10 cellular contexts compared by ENCODE assay signal in the genomic region with DNA sequence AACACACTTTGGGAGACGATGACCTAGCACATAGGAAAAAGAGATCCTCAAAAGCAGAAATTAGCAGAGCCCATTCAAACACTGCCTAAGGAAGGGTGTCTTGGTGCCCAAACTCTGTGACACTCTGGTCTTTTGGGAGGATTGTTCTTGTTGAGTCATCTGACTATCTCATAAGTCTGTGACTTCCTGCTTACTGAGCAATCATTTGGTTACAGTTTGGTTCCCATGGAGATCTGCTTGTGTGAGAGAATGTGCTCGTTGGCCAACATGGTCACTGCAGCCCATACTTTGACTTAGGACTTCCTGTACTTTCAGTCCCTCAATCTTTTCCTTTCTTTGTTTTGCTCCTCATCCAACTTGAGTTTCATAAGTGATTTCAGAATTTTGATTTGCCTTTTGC.
DNase-seq lines count a peak whose midpoint lies in the region; ATAC-seq, FAIRE-seq and TF ChIP-seq lines count a peak whose summit lies in the region.
"Had no signal": no experiment of that assay in that cellular context is flagged by ENCODE, and none has a peak within 500 bp of the region (broad histone marks: within the 10 kb centered on the region; RNA-seq: fewer than 3 reads in every experiment).

No MANE protein-coding gene starts in this region.

- WGBS in GM12878 (ENCODE audit: insufficient coverage, insufficient replicate concordance, low lambda C conversion rate, missing lambda C conversion rate) = 18% methylated on average over 2 of the region's 2 CpGs
- WGBS in mesodermal cell (ENCODE audit: insufficient coverage in 2 of 2), 2 experiments = 65% methylated on average over 2 of the region's 2 CpGs; no CpG with 5 or more reads in 1 of the 2 experiments

- RAD21 ChIA-PET in GM12878 (lab: Charles Lee; ENCODE audit: unreplicated experiment) = no interaction called here

- H3K4me3 ChIP-seq in GM12878 (no peak overlapping the region), mesodermal cell (ENCODE audit: extremely low read depth, insufficient read depth, low read length, poor library complexity, severe bottlenecking) (no peak overlapping the region)
- H3K4me3 ChIP-seq: ascending aorta had no signal

- TF ChIP-seq EP300 in GM12878 (IDR thresholded peaks at IDR 0.05; ENCODE audit: borderline replicate concordance in 1 of 2, control insufficient read depth in 1 of 2, low read depth in 2 of 2, low read length in 2 of 2) = no peak

- H3K9me3 ChIP-seq in GM12878 (replicated peaks; ENCODE audit: control insufficient read depth, insufficient read depth, low read length) (no peaks in the 10 kb centered on the region), mesodermal cell (ENCODE audit: control insufficient read depth, low read length) (no peaks in the 10 kb centered on the region)
- H3K9me3 ChIP-seq: ascending aorta had no signal

- H3K27ac ChIP-seq in GM12878 (ENCODE audit: control insufficient read depth, insufficient read depth) (no peak overlapping the region), mesodermal cell (ENCODE audit: low read depth, low read length, severe bottlenecking) (peak overlapping the region; percentile 82)
- H3K27ac ChIP-seq: ascending aorta had no signal

- POLR2A ChIA-PET in GM12878 (lab: Charles Lee) = no interaction called here

- H3K4me2 ChIP-seq in GM12878 (ENCODE audit: control insufficient read depth, insufficient read depth) = no peak overlapping the region

- H3K36me3 ChIP-seq in GM12878 (ENCODE audit: control insufficient read depth in 2 of 2, insufficient read depth in 2 of 2, low read length in 1 of 2) (no peaks in the 10 kb centered on the region), mesodermal cell (ENCODE audit: control insufficient read depth, insufficient read depth, low read length) (no peaks in the 10 kb centered on the region)
- H3K36me3 ChIP-seq: ascending aorta had no signal

- H3K27me3 ChIP-seq in GM12878 (replicated peaks in 1 of 2; ENCODE audit: control insufficient read depth in 2 of 2, insufficient read depth in 2 of 2, low read length in 1 of 2) = peaks cover 0 to 2% of the 10 kb centered on the region in 2 experiments; a peak in 1 of 4 replicates
- H3K27me3 ChIP-seq: ascending aorta had no signal

- H4K20me1 ChIP-seq in GM12878 (ENCODE audit: control insufficient read depth, insufficient read depth) = no peaks in the 10 kb centered on the region

- CTCF ChIA-PET in GM12878 (lab: Yijun Ruan, JAX) = no interaction called here

- no peak overlapping the region for H3K9ac ChIP-seq in GM12878 (ENCODE audit: control insufficient read depth, insufficient read depth, low read length)

- DNase-seq in GF-D8 (lab: John Stamatoyannopoulos, UW) (peak; percentile 31), HS-5 (ENCODE audit: low read depth) (peak; percentile 63), GM12878 (ENCODE audit: low read depth, low spot score) (no peak), inferior parietal cortex (ENCODE audit: extremely low spot score) (no peak), activated gamma-delta T cell treated with Interleukin-2 at 50 U/mL for 16 hours (no peak), NCI-H2081 treated with DMSO at 0.1 percent for 48 hours (lab: John Stamatoyannopoulos, UW) (no peak), midbrain (lab: John Stamatoyannopoulos, UW) (no peak)
- DNase-seq: NK-92 treated with Interleukin-12 subunit alpha and Interleukin-12 subunit beta, amount 100 ng/mL, for 24 hours had no signal

- no TSS peak for BruUV-seq in GM12878 (replicated peaks; lab: Mats Ljungman, UMichigan)

- no peak for FAIRE-seq in GM12878 (lab: Jason Lieb, UNC)

- H3K79me2 ChIP-seq in GM12878 (ENCODE audit: control insufficient read depth, insufficient read depth, low read length) = no peaks in the 10 kb centered on the region

- SMC1A ChIA-PET in GM12878 (lab: Charles Lee; ENCODE audit: uncharacterized antibody, unreplicated experiment) = interaction anchor here (0.6 kb wide), 1 partner anchor 800 kb away, joined by 3 read pairs; no protein-coding TSS in a partner anchor

- no peak for TF ChIP-seq RAD21 in GM12878 (IDR thresholded peaks at IDR 0.05; ENCODE audit: insufficient read depth, low read depth, low read length)

- no peak for TF ChIP-seq POLR2A in GM12878 (IDR thresholded peaks at IDR 0.05; ENCODE audit: low read depth, low read length)

- no peak overlapping the region for H2AFZ ChIP-seq in GM12878 (ENCODE audit: control insufficient read depth, low read depth, low read length)

- in situ Hi-C loops in GM12878 (cut with MboI) = no loop called here

- ATAC-seq in GM12878 = peak; percentile 61

- TF ChIP-seq CTCF in GM12878 (IDR thresholded peaks at IDR 0.05 in 2 of 3, conservative IDR thresholded peaks at IDR 0.05 in 1 of 3; ENCODE audit: control insufficient read depth in 2 of 3, extremely low read depth in 1 of 3, insufficient read depth in 1 of 3, low read depth in 3 of 3, low read length in 3 of 3) = no peak

- intact Hi-C loops in GM12878 (cut with micrococcal nuclease; ENCODE audit: unreplicated experiment) = no loop called here

- no peaks in the 10 kb centered on the region for H3K4me1 ChIP-seq in GM12878 (ENCODE audit: control insufficient read depth, insufficient read depth, low read length)
- H3K4me1 ChIP-seq in mesodermal cell (ENCODE audit: control insufficient read depth, insufficient read depth, low read length, poor library complexity, severe bottlenecking) = peaks cover 4% of the 10 kb centered on the region

TF ChIP-seq in GM12878, 131 proteins besides CTCF, POLR2A, EP300 and RAD21:
- TF ChIP-seq NFXL1 (IDR thresholded peaks at IDR 0.05; ENCODE audit: borderline replicate concordance) (no peak), SMAD1 (IDR thresholded peaks at IDR 0.05; ENCODE audit: low read depth, partially characterized antibody) (no peak), SREBF1 (IDR thresholded peaks at IDR 0.05; ENCODE audit: low read length) (no peak)
- TF ChIP-seq, protein P1, sequence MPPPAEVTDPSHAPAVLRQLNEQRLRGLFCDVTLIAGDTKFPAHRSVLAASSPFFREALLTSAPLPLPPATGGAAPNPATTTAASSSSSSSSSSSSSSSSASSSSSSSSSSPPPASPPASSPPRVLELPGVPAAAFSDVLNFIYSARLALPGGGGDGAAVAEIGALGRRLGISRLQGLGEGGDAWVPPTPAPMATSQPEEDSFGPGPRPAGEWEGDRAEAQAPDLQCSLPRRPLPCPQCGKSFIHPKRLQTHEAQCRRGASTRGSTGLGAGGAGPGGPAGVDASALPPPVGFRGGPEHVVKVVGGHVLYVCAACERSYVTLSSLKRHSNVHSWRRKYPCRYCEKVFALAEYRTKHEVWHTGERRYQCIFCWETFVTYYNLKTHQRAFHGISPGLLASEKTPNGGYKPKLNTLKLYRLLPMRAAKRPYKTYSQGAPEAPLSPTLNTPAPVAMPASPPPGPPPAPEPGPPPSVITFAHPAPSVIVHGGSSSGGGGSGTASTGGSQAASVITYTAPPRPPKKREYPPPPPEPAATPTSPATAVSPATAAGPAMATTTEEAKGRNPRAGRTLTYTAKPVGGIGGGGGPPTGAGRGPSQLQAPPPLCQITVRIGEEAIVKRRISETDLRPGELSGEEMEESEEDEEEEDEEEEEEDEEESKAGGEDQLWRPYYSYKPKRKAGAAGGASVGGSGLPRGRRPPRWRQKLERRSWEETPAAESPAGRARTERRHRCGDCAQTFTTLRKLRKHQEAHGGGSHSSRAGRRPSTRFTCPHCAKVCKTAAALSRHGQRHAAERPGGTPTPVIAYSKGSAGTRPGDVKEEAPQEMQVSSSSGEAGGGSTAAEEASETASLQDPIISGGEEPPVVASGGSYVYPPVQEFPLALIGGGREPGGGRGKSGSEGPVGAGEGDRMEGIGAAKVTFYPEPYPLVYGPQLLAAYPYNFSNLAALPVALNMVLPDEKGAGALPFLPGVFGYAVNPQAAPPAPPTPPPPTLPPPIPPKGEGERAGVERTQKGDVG (CRISPR knock-in tag; IDR thresholded peaks at IDR 0.05) = no peak
- TF ChIP-seq, protein P2, sequence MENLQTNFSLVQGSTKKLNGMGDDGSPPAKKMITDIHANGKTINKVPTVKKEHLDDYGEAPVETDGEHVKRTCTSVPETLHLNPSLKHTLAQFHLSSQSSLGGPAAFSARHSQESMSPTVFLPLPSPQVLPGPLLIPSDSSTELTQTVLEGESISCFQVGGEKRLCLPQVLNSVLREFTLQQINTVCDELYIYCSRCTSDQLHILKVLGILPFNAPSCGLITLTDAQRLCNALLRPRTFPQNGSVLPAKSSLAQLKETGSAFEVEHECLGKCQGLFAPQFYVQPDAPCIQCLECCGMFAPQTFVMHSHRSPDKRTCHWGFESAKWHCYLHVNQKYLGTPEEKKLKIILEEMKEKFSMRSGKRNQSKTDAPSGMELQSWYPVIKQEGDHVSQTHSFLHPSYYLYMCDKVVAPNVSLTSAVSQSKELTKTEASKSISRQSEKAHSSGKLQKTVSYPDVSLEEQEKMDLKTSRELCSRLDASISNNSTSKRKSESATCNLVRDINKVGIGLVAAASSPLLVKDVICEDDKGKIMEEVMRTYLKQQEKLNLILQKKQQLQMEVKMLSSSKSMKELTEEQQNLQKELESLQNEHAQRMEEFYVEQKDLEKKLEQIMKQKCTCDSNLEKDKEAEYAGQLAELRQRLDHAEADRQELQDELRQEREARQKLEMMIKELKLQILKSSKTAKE (IDR thresholded peaks at IDR 0.05; ENCODE audit: low read depth, poor library complexity, severe bottlenecking) = no peak

Comparison
In these comparisons a context has a peak if more than half of its experiments do, and no peak if none do; other contexts are left out.
1. DNase-seq: peak in GF-D8 (single experiment) and HS-5 (single experiment); none in GM12878 (single experiment), inferior parietal cortex (single experiment), activated gamma-delta T cell treated with Interleukin-2 at 50 U/mL for 16 hours (single experiment), NCI-H2081 treated with DMSO at 0.1 percent for 48 hours (single experiment) and midbrain (single experiment).